15 cellular contexts compared by ENCODE assay signal in the genomic region with DNA sequence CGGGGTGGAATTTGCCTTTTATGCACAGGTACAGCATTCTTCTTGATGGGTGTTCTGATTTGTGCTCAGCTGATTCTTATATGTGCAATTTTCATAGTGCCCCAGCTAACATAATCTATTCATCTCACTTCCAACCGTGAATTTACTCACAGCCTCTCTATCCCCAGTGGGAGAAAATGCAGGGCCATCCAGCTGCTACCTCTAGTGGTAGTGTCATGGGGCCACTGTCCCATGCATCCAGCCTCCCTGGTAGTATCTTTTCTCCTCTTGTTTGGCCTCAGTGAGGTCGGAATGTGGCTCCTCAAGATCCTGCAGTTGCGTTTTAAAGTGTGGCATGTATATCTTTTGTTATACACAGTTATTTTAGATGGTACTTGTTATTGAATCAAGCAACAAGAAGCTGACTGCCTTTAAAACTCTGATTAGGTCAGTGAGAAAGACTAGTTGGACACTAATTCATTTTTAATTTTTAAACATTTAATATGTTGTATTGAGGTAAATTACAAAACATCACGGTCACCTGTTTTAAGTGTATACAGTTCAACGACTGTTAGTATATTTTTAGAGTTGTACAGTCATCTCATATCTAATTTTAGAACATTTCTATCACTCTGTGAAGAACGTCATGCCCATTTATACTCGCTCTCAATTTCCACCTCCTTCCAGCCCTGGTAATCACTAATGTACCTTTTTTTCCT.
DNase-seq lines count a peak whose midpoint lies in the region; ATAC-seq and TF ChIP-seq lines count a peak whose summit lies in the region.
"Had no signal": no experiment of that assay in that cellular context is flagged by ENCODE, and none has a peak within 500 bp of the region (broad histone marks: within the 10 kb centered on the region; RNA-seq: fewer than 3 reads in every experiment).

No MANE protein-coding gene starts in this region.

- H3K14ac ChIP-seq in IMR-90 (replicated peaks; ENCODE audit: low read depth, low read length) = no peak overlapping the region

- no peak overlapping the region for H4K91ac ChIP-seq in IMR-90 (ENCODE audit: insufficient read depth, low read depth, low read length)

- TF ChIP-seq CTCF in IMR-90 (conservative IDR thresholded peaks at IDR 0.05; ENCODE audit: low read depth, low read length) = no peak
- no peak for TF ChIP-seq CTCF in esophagus muscularis mucosa (IDR thresholded peaks at IDR 0.05)
- peak; percentile 20 for TF ChIP-seq CTCF in left ventricle myocardium inferior (IDR thresholded peaks at IDR 0.05; ENCODE audit: borderline replicate concordance)
- TF ChIP-seq CTCF in gastrocnemius medialis (IDR thresholded peaks at IDR 0.05 in 4 of 5, conservative IDR thresholded peaks at IDR 0.05 in 1 of 5) = peak in 1 of 5 experiments; percentile 27
- no peak for TF ChIP-seq CTCF in foreskin fibroblast (IDR thresholded peaks at IDR 0.05; ENCODE audit: low read depth, low read length)

- no peak overlapping the region for H4K5ac ChIP-seq in IMR-90 (ENCODE audit: low read depth, low read length)

- CTCF ChIA-PET in IMR-90 (lab: Yijun Ruan, JAX) = no interaction called here

- TF ChIP-seq POLR2A in IMR-90 (IDR thresholded peaks at IDR 0.05; ENCODE audit: low read depth, low read length) (no peak), esophagus muscularis mucosa (IDR thresholded peaks at IDR 0.05; ENCODE audit: low read depth) (no peak), gastrocnemius medialis (IDR thresholded peaks at IDR 0.05) (no peak)

- H2BK5ac ChIP-seq in IMR-90 (ENCODE audit: low read depth, low read length, poor library complexity, severe bottlenecking) = no peak overlapping the region

- H3K4ac ChIP-seq in IMR-90 (ENCODE audit: low read depth, low read length) = peak overlapping the region; percentile 4; the same call in 1 of the 2 replicates

- no peak overlapping the region for H2AK9ac ChIP-seq in IMR-90 (replicated peaks; ENCODE audit: low read depth, low read length, poor library complexity)

- peak overlapping the region; percentile 32; the same call in 1 of the 2 replicates for H3K18ac ChIP-seq in IMR-90 (ENCODE audit: low read depth, low read length)

- TF ChIP-seq RAD21 in IMR-90 (IDR thresholded peaks at IDR 0.05; ENCODE audit: low read length) = no peak

- dilution Hi-C loops in IMR-90 (cut with HindIII; ENCODE audit: low sequenced_read_pairs, unreplicated experiment) = no loop called here

- DNase-seq in IMR-90 = no peak
- no peak for DNase-seq in esophagus muscularis mucosa (ENCODE audit: extremely low spot score)
- no peak for DNase-seq in left ventricle myocardium inferior
- no peak for DNase-seq in gastrocnemius medialis
- DNase-seq in H7 = no peak
- DNase-seq in foreskin fibroblast = no peak
- no peak for DNase-seq in activated naive CD8-positive, alpha-beta T cell treated with anti-CD3 and anti-CD28 coated beads for 36 hours
- DNase-seq in NCI-H1417 (lab: John Stamatoyannopoulos, UW) = no peak
- DNase-seq: ACHN; Calu3; CD4-positive, CD25-positive, alpha-beta regulatory T cell; DMS 273 treated with DMSO at 0.1 percent for 48 hours; GM23248 had no signal

- H4K20me1 ChIP-seq in IMR-90 (ENCODE audit: insufficient read depth, low read length) = peaks cover 4% of the 10 kb centered on the region; the same call in 1 of the 2 replicates
- H4K20me1 ChIP-seq: BLaER1 treated with 17β-estradiol and CSF1 and Interleukin-3, amounts not matched to agents 10 nM and 100 nM had no signal

- no peak overlapping the region for H2BK20ac ChIP-seq in IMR-90 (ENCODE audit: low read depth, low read length)

- 92% methylated on average over 2 of the region's 8 CpGs; no CpG with 5 or more reads in 1 of the 2 experiments for WGBS in IMR-90 (ENCODE audit: extremely low coverage in 2 of 2, insufficient read length in 1 of 2), 2 experiments
- WGBS in esophagus muscularis mucosa = 61% methylated on average over 8 of the region's 8 CpGs

- H3K4me3 Mint-ChIP-seq in activated naive CD8-positive, alpha-beta T cell treated with anti-CD3 and anti-CD28 coated beads for 36 hours = no peak overlapping the region
- H3K4me3 Mint-ChIP-seq: CD4-positive, CD25-positive, alpha-beta regulatory T cell had no signal

- H4K8ac ChIP-seq in IMR-90 (ENCODE audit: low read depth in 2 of 2, low read length in 2 of 2) = no peak overlapping the region

- BruUV-seq in IMR-90 (replicated peaks; lab: Mats Ljungman, UMichigan) = no TSS peak

- H3K36me3 ChIP-seq in IMR-90 (ENCODE audit: control insufficient read depth, insufficient read depth, low read length) (peaks cover 3% of the 10 kb centered on the region), esophagus muscularis mucosa (peaks cover 0 to 7% (median 0%) of the 10 kb centered on the region in 4 donors), left ventricle myocardium inferior (no peaks in the 10 kb centered on the region), gastrocnemius medialis (no peaks in the 10 kb centered on the region), H7 (replicated peaks; ENCODE audit: control insufficient read depth, insufficient read depth, low read length) (no peaks in the 10 kb centered on the region; the same call in 1 of the 2 replicates)

- H3K27ac ChIP-seq in IMR-90 (ENCODE audit: insufficient read depth, low read length) = no peak overlapping the region
- peak overlapping the region in 3 of 4 donors; percentile 30 to 69 (median 56) for H3K27ac ChIP-seq in esophagus muscularis mucosa (replicated peaks in 1 of 4)
- H3K27ac ChIP-seq in left ventricle myocardium inferior (replicated peaks) = peak overlapping the region; percentile 80
- peak overlapping the region; percentile 77 to 88 (median 82) for H3K27ac ChIP-seq in gastrocnemius medialis
- H3K27ac ChIP-seq: BLaER1 treated with 17β-estradiol and CSF1 and Interleukin-3, amounts not matched to agents 10 nM and 100 nM; GM23248 had no signal

- peaks cover 6% of the 10 kb centered on the region for H3K9me3 Mint-ChIP-seq in activated naive CD8-positive, alpha-beta T cell treated with anti-CD3 and anti-CD28 coated beads for 36 hours

- peaks cover 9 to 15% of the 10 kb centered on the region in 2 experiments for H3K79me1 ChIP-seq in IMR-90 (ENCODE audit: low read depth in 1 of 2, low read length in 2 of 2)

- H3K9me3 ChIP-seq in IMR-90 (ENCODE audit: control insufficient read depth, insufficient read depth, low read length) (no peaks in the 10 kb centered on the region), esophagus muscularis mucosa (peaks cover 0 to 7% (median 0%) of the 10 kb centered on the region in 4 donors), left ventricle myocardium inferior (replicated peaks) (peaks cover 28% of the 10 kb centered on the region), gastrocnemius medialis (no peaks in the 10 kb centered on the region)

- no peak overlapping the region for H3K9ac ChIP-seq in IMR-90 (ENCODE audit: low read depth, low read length)
- H3K9ac ChIP-seq: BLaER1 treated with 17β-estradiol and CSF1 and Interleukin-3, amounts not matched to agents 10 nM and 100 nM; GM23248 had no signal

- intact Hi-C loops in IMR-90 (cut with micrococcal nuclease) = no loop called here
- intact Hi-C loops in esophagus muscularis mucosa (cut with DNase I) = no loop called here
- intact Hi-C loops in left ventricle myocardium inferior (cut with micrococcal nuclease) = no loop called here
- intact Hi-C loops in gastrocnemius medialis (cut with DNase I; ENCODE audit: low total_unique reads) = loop anchor here (5.0 to 10.0 kb wide), 3 partner anchors 94 to 707 kb away; partner anchors contain the start of genes NAPG and VAPA

- H3K4me3 ChIP-seq in IMR-90 (ENCODE audit: insufficient read depth, low read depth, low read length) (no peak overlapping the region), esophagus muscularis mucosa (no peak overlapping the region), left ventricle myocardium inferior (no peak overlapping the region), gastrocnemius medialis (no peak overlapping the region), H7 (ENCODE audit: insufficient read depth, low read depth, low read length) (no peak overlapping the region), foreskin fibroblast (ENCODE audit: low read depth in 1 of 2, low read length in 2 of 2) (no peak overlapping the region)
- H3K4me3 ChIP-seq: BLaER1 treated with 17β-estradiol and CSF1 and Interleukin-3, amounts not matched to agents 10 nM and 100 nM; GM12878; GM23248 had no signal

- no peak overlapping the region for H2AFZ ChIP-seq in IMR-90 (replicated peaks; ENCODE audit: low read length, poor library complexity)
- H2AFZ ChIP-seq: GM23248 had no signal

- ATAC-seq in IMR-90 (ENCODE audit: low read depth) (no peak), gastrocnemius medialis (peak; percentile 99 to 100)
- ATAC-seq: GM12878 had no signal

- no peak for TF ChIP-seq EP300 in esophagus muscularis mucosa (IDR thresholded peaks at IDR 0.05)

- POLR2A ChIA-PET in IMR-90 (lab: Charles Lee; ENCODE audit: unreplicated experiment) = no interaction called here

- no peak overlapping the region for H3K56ac ChIP-seq in IMR-90 (ENCODE audit: extremely low read depth, insufficient read depth, low read length)

- H2BK120ac ChIP-seq in IMR-90 (ENCODE audit: low read depth, low read length) = no peak overlapping the region

- 0 out of 3 replicates have a peak overlapping the region, but pooled peaks have one; percentile 23 for H2BK15ac ChIP-seq in IMR-90 (ENCODE audit: low read depth, low read length)

- no peak overlapping the region for H2AK5ac ChIP-seq in IMR-90 (ENCODE audit: low read depth, low read length)

- in situ Hi-C loops in IMR-90 (cut with MboI; ENCODE audit: low sequenced_read_pairs) = no loop called here
- in situ Hi-C loops in gastrocnemius medialis (cut with MboI; ENCODE audit: low sequenced_read_pairs in 4 of 4) = loop anchor here in 2 of 4 donors (25.0 kb wide), 2 partner anchors 94 to 719 kb away; partner anchors contain the start of genes VAPA (in 2 of the 2) and NAPG (in 1 of the 2)

- H3K27ac Mint-ChIP-seq in activated naive CD8-positive, alpha-beta T cell treated with anti-CD3 and anti-CD28 coated beads for 36 hours = no peak overlapping the region
- H3K27ac Mint-ChIP-seq: CD4-positive, CD25-positive, alpha-beta regulatory T cell had no signal

- no peaks in the 10 kb centered on the region for H3K4me1 Mint-ChIP-seq in activated naive CD8-positive, alpha-beta T cell treated with anti-CD3 and anti-CD28 coated beads for 36 hours
- H3K4me1 Mint-ChIP-seq: CD4-positive, CD25-positive, alpha-beta regulatory T cell had no signal

- no peak overlapping the region for H3K4me2 ChIP-seq in IMR-90 (ENCODE audit: low read depth, low read length)
- H3K4me2 ChIP-seq: BLaER1 treated with 17β-estradiol and CSF1 and Interleukin-3, amounts not matched to agents 10 nM and 100 nM had no signal

- H3K27me3 ChIP-seq in IMR-90 (ENCODE audit: control insufficient read depth, insufficient read depth, low read length) (no peaks in the 10 kb centered on the region), esophagus muscularis mucosa (no peaks in the 10 kb centered on the region), left ventricle myocardium inferior (ENCODE audit: low read depth) (no peaks in the 10 kb centered on the region), gastrocnemius medialis (no peaks in the 10 kb centered on the region), H7 (ENCODE audit: control insufficient read depth, insufficient read depth, low read length) (no peaks in the 10 kb centered on the region)
- H3K27me3 ChIP-seq: BLaER1 treated with 17β-estradiol and CSF1 and Interleukin-3, amounts not matched to agents 10 nM and 100 nM had no signal

- no peak overlapping the region for H3K23ac ChIP-seq in IMR-90 (ENCODE audit: low read depth, low read length)

- H3K27me3 Mint-ChIP-seq in activated naive CD8-positive, alpha-beta T cell treated with anti-CD3 and anti-CD28 coated beads for 36 hours = peaks cover 8% of the 10 kb centered on the region

- H3K4me1 ChIP-seq in IMR-90 (ENCODE audit: control insufficient read depth, insufficient read depth, low read length) (peaks cover 6% of the 10 kb centered on the region), esophagus muscularis mucosa (peaks cover 11 to 27% (median 14%) of the 10 kb centered on the region in 4 donors), left ventricle myocardium inferior (peaks cover 27% of the 10 kb centered on the region), gastrocnemius medialis (peaks cover 25 to 35% of the 10 kb centered on the region in 2 donors)

- peaks cover 1% of the 10 kb centered on the region for H3K36me3 Mint-ChIP-seq in activated naive CD8-positive, alpha-beta T cell treated with anti-CD3 and anti-CD28 coated beads for 36 hours
- H3K36me3 Mint-ChIP-seq: CD4-positive, CD25-positive, alpha-beta regulatory T cell had no signal

- H3K9me1 ChIP-seq in IMR-90 (ENCODE audit: insufficient read depth, low read length) = peaks cover 3% of the 10 kb centered on the region
